Comparison of ENCODE assay signal across 8 cellular contexts in genomic region chr12:110937104-110937641, GRCh38. TPM values are rescaled to one million over a fixed set of nuclear protein-coding genes. Genes with fewer than 3 reads are reported as not detected.
DNase-seq lines count a peak whose midpoint lies in the region; ATAC-seq and TF ChIP-seq lines count a peak whose summit lies in the region.

No MANE protein-coding gene starts in this region.

- peaks cover 0 to 9% (median 8%) of the 10 kb centered on the region in 6 donors for H3K4me1 ChIP-seq in spleen

- DNase-seq in EH (ENCODE audit: low read depth) (peak; percentile 37), T follicular helper cell (ENCODE audit: low read depth) (peak; percentile 27), anterior cingulate cortex (lab: John Stamatoyannopoulos, UW) (peak in 43 of 58 donors; percentile 1 to 64 (median 20)), hypothalamus (lab: John Stamatoyannopoulos, UW) (peak in 36 of 51 donors; percentile 2 to 67 (median 19)), spleen (peak; percentile 89)

- no peaks in the 10 kb centered on the region for H3K36me3 ChIP-seq in spleen

- TF ChIP-seq POLR2A in spleen (IDR thresholded peaks at IDR 0.05), result no peak

- H3K27ac ChIP-seq in spleen, result no peak overlapping the region

- peak overlapping the region in 1 of 8 donors; percentile 16 for H3K4me3 ChIP-seq in spleen

- H3K27me3 ChIP-seq in spleen (replicated peaks in 1 of 7), result peaks cover 0 to 57% (median 9%) of the 10 kb centered on the region in 7 donors

- ATAC-seq in GM19395 (IDR thresholded peaks at IDR 0.05; ENCODE audit: unreplicated experiment) (no peak), HG02884 (IDR thresholded peaks at IDR 0.05; ENCODE audit: unreplicated experiment) (no peak)

- WGBS in spleen, 5 donors, result 3 to 7% (median 5%) methylated on average over 21 of the region's 21 CpGs

- intact Hi-C loops in spleen (cut with DNase I; ENCODE audit: low total_unique reads), result loop anchor here (5.0 kb wide), 1 partner anchor 375 kb away; no protein-coding TSS in a partner anchor

- peak; percentile 97 for TF ChIP-seq CTCF in LNCAP (IDR thresholded peaks at IDR 0.05)
- peak; percentile 71 to 95 (median 91) for TF ChIP-seq CTCF in spleen (IDR thresholded peaks at IDR 0.05 in 8 of 11, conservative IDR thresholded peaks at IDR 0.05 in 3 of 11)

- no peaks in the 10 kb centered on the region for H3K9me3 ChIP-seq in spleen

RNA-seq across cellular contexts. Expression of gene MYL2, which starts 16.8 kb away (rescaled TPM):
- not detected for total RNA-seq in spleen
- 1 to 10 TPM; 1.2 to 8.5 (median 1.3) TPM for polyA plus RNA-seq in spleen

Comparison
In these comparisons a context has a peak if more than half of its experiments do, and no peak if none do; other contexts are left out.
1. DNase-seq: peak in every context shown above with its lines; median percentile 89 in spleen; 37 in EH; 27 in T follicular helper cell; 20 in anterior cingulate cortex; 19 in hypothalamus.